ENCODE assay signal across 9 cellular contexts in genomic region chr7:98021588-98022351, GRCh38. TPM values are rescaled to one million over a fixed set of nuclear protein-coding genes. Genes with fewer than 3 reads are reported as not detected.
DNase-seq lines count a peak whose midpoint lies in the region; ATAC-seq and TF ChIP-seq lines count a peak whose summit lies in the region.
"Had no signal": no experiment of that assay in that cellular context is flagged by ENCODE, and none has a peak within 500 bp of the region (broad histone marks: within the 10 kb centered on the region; RNA-seq: fewer than 3 reads in every experiment).

No MANE protein-coding gene starts in this region.

- no peak overlapping the region for H3K4me3 Mint-ChIP-seq in CD8-positive, alpha-beta memory T cell
- H3K4me3 Mint-ChIP-seq in activated T-cell treated with anti-CD3 and anti-CD28 coated beads, Interleukin-2, amount 50 U/mL, for 4 hours, result no peak overlapping the region
- H3K4me3 Mint-ChIP-seq in nephron progenitor cell, result no peak overlapping the region
- H3K4me3 Mint-ChIP-seq: IgD-negative memory B cell had no signal

- TF ChIP-seq POLR2A in Peyer's patch (IDR thresholded peaks at IDR 0.05), result no peak

- no peaks in the 10 kb centered on the region for H3K36me3 Mint-ChIP-seq in CD8-positive, alpha-beta memory T cell
- H3K36me3 Mint-ChIP-seq in activated T-cell treated with anti-CD3 and anti-CD28 coated beads, Interleukin-2, amount 50 U/mL, for 4 hours (ENCODE audit: insufficient read depth), result no peaks in the 10 kb centered on the region
- H3K36me3 Mint-ChIP-seq in nephron progenitor cell (ENCODE audit: low read depth), result no peaks in the 10 kb centered on the region
- H3K36me3 Mint-ChIP-seq: IgD-negative memory B cell had no signal

- no peaks in the 10 kb centered on the region for H3K9me2 ChIP-seq in Karpas-422 (replicated peaks; ENCODE audit: insufficient read depth, low read length)

- no peak overlapping the region for H3K27ac ChIP-seq in CD8-positive, alpha-beta memory T cell (ENCODE audit: low read depth, low read length)
- no peak overlapping the region for H3K27ac ChIP-seq in Karpas-422 (ENCODE audit: low read length)
- no peak overlapping the region for H3K27ac ChIP-seq in Peyer's patch
- no peak overlapping the region for H3K27ac ChIP-seq in fibroblast of lung (ENCODE audit: insufficient read depth, low read length)

- no peaks in the 10 kb centered on the region for H3K36me3 ChIP-seq in CD8-positive, alpha-beta memory T cell (ENCODE audit: insufficient read depth, low read length)
- H3K36me3 ChIP-seq in Karpas-422 (ENCODE audit: insufficient read depth, low read length) (no peaks in the 10 kb centered on the region), Peyer's patch (no peaks in the 10 kb centered on the region), fibroblast of lung (ENCODE audit: control insufficient read depth, insufficient read depth, low read length) (no peaks in the 10 kb centered on the region)

- peaks cover 10 to 21% of the 10 kb centered on the region in 2 donors for H3K27me3 Mint-ChIP-seq in CD8-positive, alpha-beta memory T cell
- peaks cover 7% of the 10 kb centered on the region for H3K27me3 Mint-ChIP-seq in activated T-cell treated with anti-CD3 and anti-CD28 coated beads, Interleukin-2, amount 50 U/mL, for 4 hours (ENCODE audit: low read depth)
- peaks cover 14% of the 10 kb centered on the region for H3K27me3 Mint-ChIP-seq in nephron progenitor cell (ENCODE audit: low read depth, poor library complexity)

- H3K9me3 Mint-ChIP-seq in CD8-positive, alpha-beta memory T cell, result no peaks in the 10 kb centered on the region
- H3K9me3 Mint-ChIP-seq in activated T-cell treated with anti-CD3 and anti-CD28 coated beads, Interleukin-2, amount 50 U/mL, for 4 hours, result no peaks in the 10 kb centered on the region
- H3K9me3 Mint-ChIP-seq in nephron progenitor cell, result no peaks in the 10 kb centered on the region
- H3K9me3 Mint-ChIP-seq: IgD-negative memory B cell had no signal

- no peaks in the 10 kb centered on the region for H3K27me3 ChIP-seq in CD8-positive, alpha-beta memory T cell (ENCODE audit: insufficient read depth, low read length, poor library complexity, severe bottlenecking)
- no peaks in the 10 kb centered on the region for H3K27me3 ChIP-seq in Karpas-422 (ENCODE audit: low read length)
- H3K27me3 ChIP-seq in Peyer's patch, result no peaks in the 10 kb centered on the region
- H3K27me3 ChIP-seq in fibroblast of lung (ENCODE audit: control insufficient read depth, insufficient read depth, low read length), result no peaks in the 10 kb centered on the region

- H3K9ac ChIP-seq in Karpas-422 (ENCODE audit: low read length) (no peak overlapping the region), fibroblast of lung (ENCODE audit: insufficient read depth, low read length) (no peak overlapping the region)

- CTCF ChIA-PET in CD8-positive, alpha-beta memory T cell (lab: Charles Lee), result interaction anchor here (0.6 to 13.2 kb wide), 31 partner anchors 9 to 821 kb away, joined by 3 to 175 read pairs (median 4); partner anchors contain the start of genes BAIAP2L1 and LMTK2

- H3K27ac Mint-ChIP-seq in CD8-positive, alpha-beta memory T cell, result no peak overlapping the region
- H3K27ac Mint-ChIP-seq in nephron progenitor cell, result no peak overlapping the region
- H3K27ac Mint-ChIP-seq: IgD-negative memory B cell had no signal

- no peak overlapping the region for H3K4me3 ChIP-seq in CD8-positive, alpha-beta memory T cell (ENCODE audit: low read length)
- H3K4me3 ChIP-seq in Karpas-422 (ENCODE audit: low read length) (no peak overlapping the region), Peyer's patch (no peak overlapping the region), fibroblast of lung (replicated peaks in 1 of 4; ENCODE audit: control extremely low read depth in 1 of 4, insufficient read depth in 1 of 4, low read depth in 3 of 4, low read length in 4 of 4) (no peak overlapping the region)

- H3K4me1 ChIP-seq in CD8-positive, alpha-beta memory T cell (ENCODE audit: insufficient read depth, low read length), result no peaks in the 10 kb centered on the region
- no peaks in the 10 kb centered on the region for H3K4me1 ChIP-seq in Karpas-422 (ENCODE audit: low read length)
- no peaks in the 10 kb centered on the region for H3K4me1 ChIP-seq in Peyer's patch
- H3K4me1 ChIP-seq in fibroblast of lung (ENCODE audit: control insufficient read depth, extremely low read depth, insufficient read depth, low read length), result no peaks in the 10 kb centered on the region

- H3K9me3 ChIP-seq in CD8-positive, alpha-beta memory T cell (ENCODE audit: low read length), result no peaks in the 10 kb centered on the region
- no peaks in the 10 kb centered on the region for H3K9me3 ChIP-seq in Karpas-422 (ENCODE audit: low read length)
- no peaks in the 10 kb centered on the region for H3K9me3 ChIP-seq in Peyer's patch
- H3K9me3 ChIP-seq in fibroblast of lung (ENCODE audit: control insufficient read depth, insufficient read depth, low read depth, low read length), result no peaks in the 10 kb centered on the region

- peaks cover 0 to 5% (median 3%) of the 10 kb centered on the region in 3 donors for H3K4me1 Mint-ChIP-seq in CD8-positive, alpha-beta memory T cell
- H3K4me1 Mint-ChIP-seq in activated T-cell treated with anti-CD3 and anti-CD28 coated beads, Interleukin-2, amount 50 U/mL, for 4 hours (ENCODE audit: low read depth), result peaks cover 3% of the 10 kb centered on the region
- peaks cover 7% of the 10 kb centered on the region for H3K4me1 Mint-ChIP-seq in nephron progenitor cell

- POLR2A ChIA-PET in CD8-positive, alpha-beta memory T cell (lab: Charles Lee), result interaction anchor here (1.1 kb wide), 1 partner anchor 147 kb away, joined by 3 read pairs; no protein-coding TSS in a partner anchor

- peak; percentile 62 for ATAC-seq in GM21447 (IDR thresholded peaks at IDR 0.05; ENCODE audit: unreplicated experiment)
- peak; percentile 85 to 91 for ATAC-seq in activated T-cell treated with anti-CD3 and anti-CD28 coated beads, Interleukin-2, amount 50 U/mL, for 4 hours
- ATAC-seq in stimulated activated naive CD8-positive, alpha-beta T cell treated with anti-CD3 and anti-CD28 coated beads, Interleukin-15, Interleukin-2, amounts not matched to agents 100 U/mL and 50 U/mL, for 24 hours, result peak; percentile 69

- TF ChIP-seq CTCF in Peyer's patch (IDR thresholded peaks at IDR 0.05), result peak; percentile 67 to 93 (median 90)
- TF ChIP-seq CTCF in fibroblast of lung (conservative IDR thresholded peaks at IDR 0.05 in 1 of 2, IDR thresholded peaks at IDR 0.05 in 1 of 2; ENCODE audit: low read depth in 1 of 2, low read length in 2 of 2), result peak; percentile 85 to 89
- TF ChIP-seq CTCF in nephron progenitor cell (IDR thresholded peaks at IDR 0.05), result peak; percentile 98

- H3K79me2 ChIP-seq in Karpas-422 (ENCODE audit: low read length), result no peaks in the 10 kb centered on the region
- H3K79me2 ChIP-seq in fibroblast of lung (ENCODE audit: control insufficient read depth, insufficient read depth, low read length), result no peaks in the 10 kb centered on the region

- peak; percentile 51 to 81 (median 65) for DNase-seq in CD8-positive, alpha-beta memory T cell
- DNase-seq in Karpas-422 (peak; percentile 91), Peyer's patch (peak; percentile 75 to 89 (median 89)), fibroblast of lung (ENCODE audit: low read depth in 2 of 2) (peak; percentile 20 to 41), nephron progenitor cell (peak; percentile 92)
- peak; percentile 84 for DNase-seq in activated T-cell treated with anti-CD3 and anti-CD28 coated beads, Interleukin-2, amount 50 U/mL, for 4 hours
- peak; percentile 90 for DNase-seq in stimulated activated naive CD8-positive, alpha-beta T cell treated with anti-CD3 and anti-CD28 coated beads, Interleukin-15, Interleukin-2, amounts not matched to agents 100 U/mL and 50 U/mL, for 24 hours

- no peaks in the 10 kb centered on the region for H4K20me1 ChIP-seq in Karpas-422 (ENCODE audit: insufficient read depth, low read depth, low read length)
- no peaks in the 10 kb centered on the region for H4K20me1 ChIP-seq in fibroblast of lung (ENCODE audit: control insufficient read depth, extremely low read depth, insufficient read depth, low read length)

- H3K4me2 ChIP-seq in Karpas-422 (ENCODE audit: low read depth, low read length, poor library complexity, severe bottlenecking) (no peak overlapping the region), fibroblast of lung (ENCODE audit: extremely low read depth, insufficient read depth, low read length) (no peak overlapping the region)

- no peak overlapping the region for H2AFZ ChIP-seq in Karpas-422 (ENCODE audit: low read length)
- no peak overlapping the region for H2AFZ ChIP-seq in fibroblast of lung (ENCODE audit: low read length)

RNA-seq across cellular contexts. Expression of gene OCM2, which starts 31.8 kb away (rescaled TPM):
- not detected for total RNA-seq in CD8-positive, alpha-beta memory T cell
- not detected for polyA plus RNA-seq in CD8-positive, alpha-beta memory T cell
- not detected in 2 replicates for total RNA-seq in Karpas-422 (2014; rRNA removed; shearing (Covaris generic); ENCODE audit: low replicate concordance)
- total RNA-seq in Peyer's patch (not detected), fibroblast of lung (not detected in 2 replicates)
- total RNA-seq in activated T-cell treated with anti-CD3 and anti-CD28 coated beads, Interleukin-2, amount 50 U/mL, for 4 hours, result not detected
- not detected in 2 replicates for polyA plus RNA-seq in fibroblast of lung
- polyA plus RNA-seq in fibroblast of lung (2012), result not detected in 2 replicates
- polyA minus RNA-seq in fibroblast of lung (ENCODE audit: low replicate concordance), result not detected in 2 replicates
- polyA plus RNA-seq: IgD-negative memory B cell had no signal

Comparison
In these comparisons a context has a peak if more than half of its experiments do, and no peak if none do; other contexts are left out.
1. DNase-seq: peak in every context shown above with its lines; median percentile 92 in nephron progenitor cell; 91 in Karpas-422; 90 in stimulated activated naive CD8-positive, alpha-beta T cell treated with anti-CD3 and anti-CD28 coated beads, Interleukin-15, Interleukin-2, amounts not matched to agents 100 U/mL and 50 U/mL, for 24 hours; 89 in Peyer's patch; 84 in activated T-cell treated with anti-CD3 and anti-CD28 coated beads, Interleukin-2, amount 50 U/mL, for 4 hours; 65 in CD8-positive, alpha-beta memory T cell; 30 in fibroblast of lung.